12 cellular contexts compared by ENCODE assay signal in genomic region chr1:78831731-78832360, GRCh38.
A peak's percentile ranks its signal among the peaks of the same experiment; 100 is the strongest.
DNase-seq lines count a peak whose midpoint lies in the region; ATAC-seq and TF ChIP-seq lines count a peak whose summit lies in the region.
"Had no signal": no experiment of that assay in that cellular context is flagged by ENCODE, and none has a peak within 500 bp of the region (broad histone marks: within the 10 kb centered on the region; RNA-seq: fewer than 3 reads in every experiment).

No MANE protein-coding gene starts in this region.

- TF ChIP-seq CTCF in BJ (IDR thresholded peaks at IDR 0.05; ENCODE audit: insufficient read depth, low read depth, low read length) = no peak

- DNase-seq in BJ (ENCODE audit: low read depth) (peak; percentile 89), islet precursor cell (peak; percentile 90), HuH-7.5 (ENCODE audit: low spot score) (no peak), cerebellar cortex (ENCODE audit: low spot score) (no peak), Right ventricle myocardium superior (no peak)
- no peak for DNase-seq in CD8-positive, alpha-beta memory T cell
- DNase-seq: activated naive CD8-positive, alpha-beta T cell treated with anti-CD3 and anti-CD28 coated beads, Interleukin-2, amount 10 ng/mL, durations not matched to agents 7 days and 5 days; DMS 273 treated with DMSO at 0.1 percent for 48 hours; gastrocnemius medialis; MV-4-11 had no signal

- no peak overlapping the region for H3K27ac Mint-ChIP-seq in activated T-helper 17 cell treated with anti-CD3 and anti-CD28 coated beads, Interleukin-2, amount 50 U/mL, for 72 hours
- H3K27ac Mint-ChIP-seq in CD8-positive, alpha-beta memory T cell = peak overlapping the region in 1 of 8 donors; percentile 8
- H3K27ac Mint-ChIP-seq: activated naive CD8-positive, alpha-beta T cell treated with anti-CD3 and anti-CD28 coated beads, Interleukin-2, amount 10 ng/mL, durations not matched to agents 7 days and 5 days had no signal

- no peaks in the 10 kb centered on the region for H3K9me3 ChIP-seq in CD8-positive, alpha-beta memory T cell (ENCODE audit: low read length)
- H3K9me3 ChIP-seq: gastrocnemius medialis had no signal

- no peaks in the 10 kb centered on the region for H3K27me3 Mint-ChIP-seq in activated T-helper 17 cell treated with anti-CD3 and anti-CD28 coated beads, Interleukin-2, amount 50 U/mL, for 72 hours
- no peaks in the 10 kb centered on the region for H3K27me3 Mint-ChIP-seq in CD8-positive, alpha-beta memory T cell

- no peaks in the 10 kb centered on the region for H3K9me3 Mint-ChIP-seq in activated T-helper 17 cell treated with anti-CD3 and anti-CD28 coated beads, Interleukin-2, amount 50 U/mL, for 72 hours
- no peaks in the 10 kb centered on the region for H3K9me3 Mint-ChIP-seq in CD8-positive, alpha-beta memory T cell
- H3K9me3 Mint-ChIP-seq: activated naive CD8-positive, alpha-beta T cell treated with anti-CD3 and anti-CD28 coated beads, Interleukin-2, amount 10 ng/mL, durations not matched to agents 7 days and 5 days had no signal

- H3K27ac ChIP-seq in CD8-positive, alpha-beta memory T cell (ENCODE audit: low read depth, low read length) = no peak overlapping the region
- H3K27ac ChIP-seq: gastrocnemius medialis had no signal

- H3K27me3 ChIP-seq in BJ (ENCODE audit: control insufficient read depth, insufficient read depth, low read length) = no peaks in the 10 kb centered on the region
- H3K27me3 ChIP-seq in CD8-positive, alpha-beta memory T cell (ENCODE audit: insufficient read depth, low read length, poor library complexity, severe bottlenecking) = no peaks in the 10 kb centered on the region
- H3K27me3 ChIP-seq: gastrocnemius medialis had no signal

- ATAC-seq in HG02884 (IDR thresholded peaks at IDR 0.05; ENCODE audit: unreplicated experiment) (peak; percentile 35), Right ventricle myocardium superior (ENCODE audit: poor library complexity) (no peak)
- ATAC-seq in activated T-helper 17 cell treated with anti-CD3 and anti-CD28 coated beads, Interleukin-2, amount 50 U/mL, for 72 hours (replicated peaks) = peak; percentile 34
- ATAC-seq: gastrocnemius medialis had no signal

- peaks cover 2% of the 10 kb centered on the region for H3K4me1 ChIP-seq in CD8-positive, alpha-beta memory T cell (ENCODE audit: insufficient read depth, low read length)
- H3K4me1 ChIP-seq: gastrocnemius medialis had no signal

- CTCF ChIA-PET in BJ (lab: Yijun Ruan, JAX) = interaction anchor here (0.7 kb wide), 1 partner anchor 214 kb away, joined by 3 read pairs; no protein-coding TSS in a partner anchor
- CTCF ChIA-PET in CD8-positive, alpha-beta memory T cell (lab: Charles Lee) = no interaction called here

- no peaks in the 10 kb centered on the region for H3K36me3 ChIP-seq in BJ (ENCODE audit: control insufficient read depth, insufficient read depth, low read length)
- H3K36me3 ChIP-seq in CD8-positive, alpha-beta memory T cell (ENCODE audit: insufficient read depth, low read length) = no peaks in the 10 kb centered on the region
- H3K36me3 ChIP-seq: gastrocnemius medialis had no signal

- intact Hi-C loops in Right ventricle myocardium superior (cut with DNase I) = loop anchor here (10.0 kb wide), 1 partner anchor 523 kb away; no protein-coding TSS in a partner anchor

- no peaks in the 10 kb centered on the region for H3K36me3 Mint-ChIP-seq in activated T-helper 17 cell treated with anti-CD3 and anti-CD28 coated beads, Interleukin-2, amount 50 U/mL, for 72 hours (ENCODE audit: low read depth)
- H3K36me3 Mint-ChIP-seq in CD8-positive, alpha-beta memory T cell = no peaks in the 10 kb centered on the region
- H3K36me3 Mint-ChIP-seq: activated naive CD8-positive, alpha-beta T cell treated with anti-CD3 and anti-CD28 coated beads, Interleukin-2, amount 10 ng/mL, durations not matched to agents 7 days and 5 days had no signal

- no peak overlapping the region for H3K4me3 Mint-ChIP-seq in activated T-helper 17 cell treated with anti-CD3 and anti-CD28 coated beads, Interleukin-2, amount 50 U/mL, for 72 hours
- H3K4me3 Mint-ChIP-seq in CD8-positive, alpha-beta memory T cell = no peak overlapping the region
- H3K4me3 Mint-ChIP-seq: activated naive CD8-positive, alpha-beta T cell treated with anti-CD3 and anti-CD28 coated beads, Interleukin-2, amount 10 ng/mL, durations not matched to agents 7 days and 5 days had no signal

- no peak overlapping the region for H3K4me3 ChIP-seq in BJ (ENCODE audit: low read depth, low read length)
- no peak overlapping the region for H3K4me3 ChIP-seq in CD8-positive, alpha-beta memory T cell (ENCODE audit: low read length)
- H3K4me3 ChIP-seq: gastrocnemius medialis had no signal

- H3K4me1 Mint-ChIP-seq in activated T-helper 17 cell treated with anti-CD3 and anti-CD28 coated beads, Interleukin-2, amount 50 U/mL, for 72 hours = peaks cover under 1% of the 10 kb centered on the region
- H3K4me1 Mint-ChIP-seq in CD8-positive, alpha-beta memory T cell = peaks cover 3 to 7% (median 3%) of the 10 kb centered on the region in 3 donors

- POLR2A ChIA-PET in BJ (lab: Charles Lee) = interaction anchor here (0.5 to 0.7 kb wide), 2 partner anchors 461 to 717 kb away, joined by 5 to 6 read pairs; no protein-coding TSS in a partner anchor
- POLR2A ChIA-PET in CD8-positive, alpha-beta memory T cell (lab: Charles Lee) = no interaction called here

Comparison
In these comparisons a context has a peak if more than half of its experiments do, and no peak if none do; other contexts are left out.
1. DNase-seq: peak in BJ (single experiment) and islet precursor cell (single experiment); none in HuH-7.5 (single experiment), cerebellar cortex (single experiment), Right ventricle myocardium superior (single experiment) and CD8-positive, alpha-beta memory T cell (0 of 5).